Comparison of ENCODE assay signal across 19 cellular contexts in genomic region chr1:154994269-154994977, GRCh38. TPM values are rescaled to one million over a fixed set of nuclear protein-coding genes. Genes with fewer than 3 reads are reported as not detected.
A peak's percentile ranks its signal among the peaks of the same experiment; 100 is the strongest.
DNase-seq lines count a peak whose midpoint lies in the region; ATAC-seq, FAIRE-seq and TF ChIP-seq lines count a peak whose summit lies in the region.
"Had no signal": no experiment of that assay in that cellular context is flagged by ENCODE, and none has a peak within 500 bp of the region (broad histone marks: within the 10 kb centered on the region; RNA-seq: fewer than 3 reads in every experiment).

No MANE protein-coding gene starts in this region.

- no peak overlapping the region for H3K4ac ChIP-seq in mesendoderm (ENCODE audit: low read depth, low read length)

- DNase-seq in HepG2 (ENCODE audit: low spot score) = no peak
- DNase-seq in right lobe of liver = no peak
- DNase-seq in PC-9 = no peak
- no peak for DNase-seq in endodermal cell
- no peak for DNase-seq in activated CD4-positive, CD25-positive, alpha-beta regulatory T cell treated with anti-CD3 and anti-CD28 coated beads, Interleukin-2, amount 50 U/mL, for 72 hours
- DNase-seq in mesendoderm = no peak
- no peak for DNase-seq in NCI-H526 (lab: John Stamatoyannopoulos, UW)
- DNase-seq in H7 = no peak
- DNase-seq: activated B cell treated with CpG ODN at 0.5 μM for 24 hours; activated gamma-delta T cell treated with Interleukin-2 at 50 U/mL for 16 hours; dermis blood vessel endothelial cell; heart right ventricle; NCI-H187; nucleus accumbens; sigmoid colon; stimulated activated CD4-positive, alpha-beta T cell treated with anti-CD3 and anti-CD28 coated beads, Interleukin-4, amount 100 ng/mL, for 24 hours had no signal

- no peak overlapping the region for H2AK5ac ChIP-seq in mesendoderm (ENCODE audit: low read length)

- no peak for TF ChIP-seq RAD21 in HepG2 (CRISPR knock-in tag; IDR thresholded peaks at IDR 0.05)

- H3K9ac ChIP-seq in HepG2 (ENCODE audit: insufficient read depth, low read depth, low read length) = no peak overlapping the region
- no peak overlapping the region for H3K9ac ChIP-seq in endodermal cell (ENCODE audit: extremely low read depth, low read length, poor library complexity, severe bottlenecking)
- no peak overlapping the region for H3K9ac ChIP-seq in mesendoderm (ENCODE audit: low read length)

- peaks cover 7% of the 10 kb centered on the region for H3K4me1 Mint-ChIP-seq in endodermal cell

- no peak overlapping the region for H3K56ac ChIP-seq in mesendoderm (ENCODE audit: low read length)

- TF ChIP-seq CTCF in HepG2 (CRISPR knock-in tag; IDR thresholded peaks at IDR 0.05) = no peak
- no peak for TF ChIP-seq CTCF in right lobe of liver (IDR thresholded peaks at IDR 0.05)
- no peak for TF ChIP-seq CTCF in PC-9 (conservative IDR thresholded peaks at IDR 0.05)
- no peak for TF ChIP-seq CTCF in endodermal cell (conservative IDR thresholded peaks at IDR 0.05)

- H3K4me2 ChIP-seq in HepG2 (ENCODE audit: low read depth, low read length) = no peak overlapping the region
- H3K4me2 ChIP-seq in PC-9 = no peak overlapping the region
- H3K4me2 ChIP-seq in mesendoderm (ENCODE audit: low read length) = no peak overlapping the region

- peaks cover 10% of the 10 kb centered on the region for H3K36me3 Mint-ChIP-seq in endodermal cell (ENCODE audit: low read depth)

- H3K27ac ChIP-seq in HepG2 (ENCODE audit: extremely low read length, insufficient read depth, low read length) (no peak overlapping the region), right lobe of liver (no peak overlapping the region), PC-9 (peak overlapping the region; percentile 30), endodermal cell (ENCODE audit: low read depth, low read length) (no peak overlapping the region), mesendoderm (ENCODE audit: low read depth, low read length) (no peak overlapping the region)
- H3K27ac ChIP-seq: ascending aorta, heart right ventricle, sigmoid colon had no signal

- in situ Hi-C loops in HepG2 (cut with HindIII; ENCODE audit: extremely low pct_ligation_motif_present, low pct_unique_long_range_greater_than_20kb) = no loop called here

- no peaks in the 10 kb centered on the region for H3K27me3 ChIP-seq in HepG2 (ENCODE audit: control insufficient read depth in 1 of 2, insufficient read depth in 2 of 2, low read length in 2 of 2)
- no peaks in the 10 kb centered on the region for H3K27me3 ChIP-seq in right lobe of liver
- H3K27me3 ChIP-seq in PC-9 (ENCODE audit: insufficient read depth, low read depth) = no peaks in the 10 kb centered on the region
- H3K27me3 ChIP-seq in endodermal cell (ENCODE audit: control insufficient read depth, insufficient read depth, low read length, poor library complexity, severe bottlenecking) = no peaks in the 10 kb centered on the region
- no peaks in the 10 kb centered on the region for H3K27me3 ChIP-seq in mesendoderm (ENCODE audit: insufficient read depth, low read length, poor library complexity)
- H3K27me3 ChIP-seq in H7 (ENCODE audit: control insufficient read depth, insufficient read depth, low read length) = no peaks in the 10 kb centered on the region; the same call in 1 of the 2 replicates
- H3K27me3 ChIP-seq: ascending aorta, heart right ventricle, sigmoid colon had no signal

- no peak overlapping the region for H2BK120ac ChIP-seq in mesendoderm (ENCODE audit: low read depth, low read length)

- H3K9me3 ChIP-seq in HepG2 (ENCODE audit: low read length) (no peaks in the 10 kb centered on the region), right lobe of liver (no peaks in the 10 kb centered on the region), PC-9 (ENCODE audit: insufficient read depth, low read depth) (no peaks in the 10 kb centered on the region), endodermal cell (ENCODE audit: control insufficient read depth, low read length) (no peaks in the 10 kb centered on the region)
- H3K9me3 ChIP-seq: ascending aorta, heart right ventricle, sigmoid colon had no signal

- H4K8ac ChIP-seq in mesendoderm (ENCODE audit: low read depth, low read length) = no peak overlapping the region

- TF ChIP-seq POLR2A in HepG2 (IDR thresholded peaks at IDR 0.05; ENCODE audit: insufficient read depth in 1 of 2, low read depth in 2 of 2, low read length in 2 of 2) = no peak
- TF ChIP-seq POLR2A in right lobe of liver (IDR thresholded peaks at IDR 0.05) = no peak

- H3K4me1 ChIP-seq in HepG2 (ENCODE audit: insufficient read depth, low read length) (peaks cover 14% of the 10 kb centered on the region), right lobe of liver (peaks cover 0 to 11% (median 2%) of the 10 kb centered on the region in 4 donors), PC-9 (replicated peaks; ENCODE audit: insufficient read depth) (peaks cover 19% of the 10 kb centered on the region; the same call in 1 of the 2 replicates), endodermal cell (ENCODE audit: control insufficient read depth, insufficient read depth, low read length) (no peaks in the 10 kb centered on the region), mesendoderm (ENCODE audit: control insufficient read depth, low read depth, low read length) (no peaks in the 10 kb centered on the region)

- no peak overlapping the region for H2BK15ac ChIP-seq in mesendoderm (replicated peaks; ENCODE audit: low read depth)

- no peak for TF ChIP-seq EP300 in HepG2 (IDR thresholded peaks at IDR 0.05; ENCODE audit: low read depth in 2 of 2, low read length in 2 of 2)
- TF ChIP-seq EP300 in HepG2 (CRISPR knock-in tag; IDR thresholded peaks at IDR 0.05; ENCODE audit: borderline replicate concordance) = no peak

- no peaks in the 10 kb centered on the region for H3K9me2 ChIP-seq in PC-9 (ENCODE audit: insufficient read depth)

- ATAC-seq in HepG2 = no peak
- ATAC-seq in right lobe of liver = no peak

- POLR2A ChIA-PET in HepG2 (lab: Yijun Ruan, JAX) = interaction anchor here (0.9 to 4.2 kb wide), 6 partner anchors 11 to 91 kb away, joined by 3 to 34 read pairs (median 6); partner anchors contain the start of genes FLAD1, PBXIP1, PYGO2 and SHC1
- POLR2A ChIA-PET in PC-9 (lab: Charles Lee; ENCODE audit: unreplicated experiment) = interaction anchor here (0.5 to 1.1 kb wide), 5 partner anchors 8 to 88 kb away, joined by 3 to 14 read pairs (median 5); partner anchors contain the start of gene FLAD1

- no peaks in the 10 kb centered on the region for H3K9me3 Mint-ChIP-seq in endodermal cell
- H3K9me3 Mint-ChIP-seq: activated B cell treated with CpG ODN at 0.5 μM for 24 hours had no signal

- no peak overlapping the region for H3K23ac ChIP-seq in mesendoderm (ENCODE audit: low read length)

- peaks cover 2 to 3% of the 10 kb centered on the region in 2 experiments; a peak in 2 of 5 replicates for H3K36me3 ChIP-seq in HepG2 (replicated peaks in 1 of 2; ENCODE audit: control insufficient read depth in 1 of 2, insufficient read depth in 2 of 2, low read length in 2 of 2)
- H3K36me3 ChIP-seq in right lobe of liver = peaks cover 0 to 5% (median 0%) of the 10 kb centered on the region in 4 donors
- H3K36me3 ChIP-seq in PC-9 (ENCODE audit: low read depth) = no peaks in the 10 kb centered on the region
- peaks cover 11% of the 10 kb centered on the region for H3K36me3 ChIP-seq in endodermal cell (ENCODE audit: control insufficient read depth, insufficient read depth, low read length)
- H3K36me3 ChIP-seq in mesendoderm (ENCODE audit: control insufficient read depth, insufficient read depth, low read length) = peaks cover 7% of the 10 kb centered on the region
- H3K36me3 ChIP-seq in H7 (replicated peaks; ENCODE audit: control insufficient read depth, insufficient read depth, low read length) = peaks cover 8% of the 10 kb centered on the region

- peak overlapping the region; percentile 33 for H3K27ac Mint-ChIP-seq in endodermal cell
- H3K27ac Mint-ChIP-seq: activated B cell treated with CpG ODN at 0.5 μM for 24 hours had no signal

- H4K20me1 ChIP-seq in HepG2 (ENCODE audit: insufficient read depth, low read length) (no peaks in the 10 kb centered on the region), PC-9 (ENCODE audit: insufficient read depth) (no peaks in the 10 kb centered on the region)

- no peak overlapping the region for H4K5ac ChIP-seq in mesendoderm (ENCODE audit: low read length)

- H3K4me3 ChIP-seq in HepG2 (replicated peaks in 1 of 3; ENCODE audit: insufficient read depth in 1 of 3, low read depth in 2 of 3, low read length in 3 of 3) = no peak overlapping the region
- H3K4me3 ChIP-seq in right lobe of liver = no peak overlapping the region
- H3K4me3 ChIP-seq in PC-9 = no peak overlapping the region
- no peak overlapping the region for H3K4me3 ChIP-seq in endodermal cell (ENCODE audit: low read length)
- H3K4me3 ChIP-seq in mesendoderm (ENCODE audit: low read length) = no peak overlapping the region
- H3K4me3 ChIP-seq in H7 (ENCODE audit: insufficient read depth, low read depth, low read length) = no peak overlapping the region
- H3K4me3 ChIP-seq: ascending aorta, heart right ventricle, sigmoid colon had no signal

- intact Hi-C loops in HepG2 (cut with micrococcal nuclease; ENCODE audit: unreplicated experiment) = no loop called here
- intact Hi-C loops in right lobe of liver (cut with DNase I) = no loop called here
- intact Hi-C loops in PC-9 (cut with micrococcal nuclease; ENCODE audit: unreplicated experiment) = no loop called here

- H3K79me2 ChIP-seq in HepG2 (ENCODE audit: insufficient read depth, low read length) (no peaks in the 10 kb centered on the region), PC-9 (ENCODE audit: low read depth) (no peaks in the 10 kb centered on the region; the same call in 1 of the 2 replicates), mesendoderm (ENCODE audit: control insufficient read depth, insufficient read depth, low read length) (no peaks in the 10 kb centered on the region)

- peaks cover 6% of the 10 kb centered on the region for H3K27me3 Mint-ChIP-seq in endodermal cell (ENCODE audit: insufficient read depth)
- H3K27me3 Mint-ChIP-seq: activated B cell treated with CpG ODN at 0.5 μM for 24 hours had no signal

- peaks cover 46% of the 10 kb centered on the region for H3F3A ChIP-seq in PC-9 (ENCODE audit: insufficient read depth, low read depth)

- CTCF ChIA-PET in HepG2 (lab: Yijun Ruan, JAX; ENCODE audit: low intra/inter-chr PET ratio, low total read pairs) (no interaction called here), PC-9 (lab: Charles Lee) (interaction anchor here (0.6 to 0.7 kb wide), 4 partner anchors 18 to 44 kb away, joined by 3 to 6 read pairs (median 4); no protein-coding TSS in a partner anchor)

- H2AFZ ChIP-seq in HepG2 (ENCODE audit: low read length) (no peak overlapping the region), PC-9 (no peak overlapping the region)

- no peak overlapping the region for H3K4me3 Mint-ChIP-seq in endodermal cell
- H3K4me3 Mint-ChIP-seq: activated B cell treated with CpG ODN at 0.5 μM for 24 hours had no signal

- no peak overlapping the region for H2BK5ac ChIP-seq in mesendoderm (ENCODE audit: low read length)

- H3K79me1 ChIP-seq in mesendoderm (ENCODE audit: low read length) = peaks cover 6% of the 10 kb centered on the region

- FAIRE-seq in HepG2 (lab: Jason Lieb, UNC) = no peak
- FAIRE-seq: keratinocyte had no signal

- no peak overlapping the region for H3K18ac ChIP-seq in mesendoderm (ENCODE audit: low read length)

- 78% methylated on average over 4 of the region's 4 CpGs for WGBS in HepG2 (ENCODE audit: low lambda C conversion rate)
- WGBS in right lobe of liver (ENCODE audit: insufficient coverage, low coverage, low lambda C conversion rate, missing lambda C conversion rate) = 82% methylated on average over 1 of the region's 4 CpGs
- 86 to 96% methylated on average over 2 to 4 of the region's 4 CpGs for WGBS in endodermal cell (ENCODE audit: insufficient coverage in 1 of 2, insufficient read length in 1 of 2), 2 experiments
- no CpG with 5 or more reads among the region's 4 CpGs for WGBS in mesendoderm (ENCODE audit: extremely low coverage, insufficient coverage, low lambda C conversion rate)

- BruUV-seq in HepG2 (replicated peaks; lab: Mats Ljungman, UMichigan) = no TSS peak
- TSS peak; percentile 8 for BruUV-seq in PC-9 (replicated peaks; lab: Mats Ljungman, UMichigan)

RNA-seq across cellular contexts. Expression of gene LENEP, which starts 1.0 kb away (rescaled TPM):
- total RNA-seq in HepG2 (2016; rRNA removed; fragmentation: Illumina TruSeq; extraction: Trizol) = 0.29 TPM in 1 of 2 replicates, not detected in the other
- not detected in 2 replicates for total RNA-seq in HepG2 (2016; cell fraction: cytosol; rRNA removed; fragmentation: Illumina TruSeq; extraction: Trizol; ENCODE audit: low read depth)
- total RNA-seq in HepG2 (2016; cell fraction: insoluble cytoplasmic fraction; rRNA removed; fragmentation: Illumina TruSeq; extraction: Trizol) = 0.32 TPM in 1 of 2 replicates, not detected in the other
- total RNA-seq in HepG2 (2016; cell fraction: membrane; rRNA removed; fragmentation: Illumina TruSeq; extraction: Trizol) = not detected in 2 replicates
- 1.1 and 1.3 TPM in 2 replicates for total RNA-seq in HepG2 (2016; cell fraction: nucleus; rRNA removed; fragmentation: Illumina TruSeq; extraction: Trizol)
- polyA plus RNA-seq in HepG2 (2011; rRNA removed) = not detected in 2 replicates
- not detected in 2 replicates for polyA plus RNA-seq in HepG2 (2011; cell fraction: cytosol; rRNA removed)
- polyA plus RNA-seq in HepG2 (2011; cell fraction: nucleus; rRNA removed) = 0.29 and 0.40 TPM in 2 replicates
- polyA plus RNA-seq in HepG2 (2012) = not detected in 2 replicates
- not detected in 2 replicates for polyA plus RNA-seq in HepG2 (2016; cell fraction: cytosol; fragmentation: Illumina TruSeq; extraction: Trizol; ENCODE audit: low read depth)
- not detected in 2 replicates for polyA plus RNA-seq in HepG2 (2016; cell fraction: insoluble cytoplasmic fraction; fragmentation: Illumina TruSeq; extraction: Trizol; ENCODE audit: low read depth)
- not detected in 2 replicates for polyA plus RNA-seq in HepG2 (2016; cell fraction: membrane; fragmentation: Illumina TruSeq; extraction: Trizol; ENCODE audit: low read depth)
- polyA plus RNA-seq in HepG2 (2016; cell fraction: nucleus; fragmentation: Illumina TruSeq; extraction: Trizol; ENCODE audit: insufficient read depth, low read depth) = not detected in 2 replicates
- polyA minus RNA-seq in HepG2 (2011; rRNA and poly(A)+ RNA removed; ENCODE audit: low replicate concordance) = 1.3 and 7.6 TPM in 2 replicates
- not detected in 2 replicates for polyA minus RNA-seq in HepG2 (2011; cell fraction: cytosol; rRNA and poly(A)+ RNA removed)
- polyA minus RNA-seq in HepG2 (2011; cell fraction: nucleus; rRNA and poly(A)+ RNA removed) = 1.6 TPM in 1 of 2 replicates, not detected in the other
- total RNA-seq in right lobe of liver = not detected
- 1.2 and 1.3 TPM in 2 replicates for total RNA-seq in PC-9 (2021)
- total RNA-seq in endodermal cell = 1 to 10 TPM in 1 of 2 donors, not detected in 1; 2.0 TPM
- not detected for polyA plus RNA-seq in endodermal cell (2013, experiment 1 of 2)
- polyA plus RNA-seq in endodermal cell (2013, experiment 2 of 2) = not detected
- polyA plus RNA-seq in mesendoderm (2013, experiment 1 of 2) = 0.28 TPM
- polyA plus RNA-seq in mesendoderm (2013, experiment 2 of 2) = 0.11 TPM
- total RNA-seq in H7 (2014; rRNA removed; shearing (Covaris generic)) = 0.21 and 1.00 TPM in 2 replicates
- total RNA-seq: ascending aorta, dermis blood vessel endothelial cell, heart right ventricle, sigmoid colon, urinary bladder had no signal
- polyA plus RNA-seq: heart right ventricle, keratinocyte, urinary bladder had no signal

RNA-seq across cellular contexts. Expression of gene ZBTB7B, which starts 8.2 kb away (rescaled TPM):
- total RNA-seq in HepG2 (2016; rRNA removed; fragmentation: Illumina TruSeq; extraction: Trizol) (10.1 and 15.5 TPM in 2 replicates), right lobe of liver (10 to 100 TPM; 35.0 to 83.8 (median 38.8) TPM), PC-9 (2021) (38.6 and 44.1 TPM in 2 replicates), endodermal cell (10 to 100 TPM; 21.2 to 23.3 TPM)
- total RNA-seq in HepG2 (2016; cell fraction: cytosol; rRNA removed; fragmentation: Illumina TruSeq; extraction: Trizol; ENCODE audit: low read depth) = 2.1 and 2.9 TPM in 2 replicates
- total RNA-seq in HepG2 (2016; cell fraction: insoluble cytoplasmic fraction; rRNA removed; fragmentation: Illumina TruSeq; extraction: Trizol) = 9.4 and 15.2 TPM in 2 replicates
- total RNA-seq in HepG2 (2016; cell fraction: membrane; rRNA removed; fragmentation: Illumina TruSeq; extraction: Trizol) = 7.3 and 8.2 TPM in 2 replicates
- 12.6 TPM in 2 replicates for total RNA-seq in HepG2 (2016; cell fraction: nucleus; rRNA removed; fragmentation: Illumina TruSeq; extraction: Trizol)
- 17.5 and 22.3 TPM in 2 replicates for polyA plus RNA-seq in HepG2 (2011; rRNA removed)
- 15.0 and 19.2 TPM in 2 replicates for polyA plus RNA-seq in HepG2 (2011; cell fraction: cytosol; rRNA removed)
- 45.5 and 50.7 TPM in 2 replicates for polyA plus RNA-seq in HepG2 (2011; cell fraction: nucleus; rRNA removed)
- polyA plus RNA-seq in HepG2 (2012) = 9.8 and 10.8 TPM in 2 replicates
- polyA plus RNA-seq in HepG2 (2016; cell fraction: cytosol; fragmentation: Illumina TruSeq; extraction: Trizol; ENCODE audit: low read depth) = 1.1 and 1.7 TPM in 2 replicates
- polyA plus RNA-seq in HepG2 (2016; cell fraction: insoluble cytoplasmic fraction; fragmentation: Illumina TruSeq; extraction: Trizol; ENCODE audit: low read depth) = 10.5 and 12.2 TPM in 2 replicates
- polyA plus RNA-seq in HepG2 (2016; cell fraction: membrane; fragmentation: Illumina TruSeq; extraction: Trizol; ENCODE audit: low read depth) = 4.4 and 5.4 TPM in 2 replicates
- polyA plus RNA-seq in HepG2 (2016; cell fraction: nucleus; fragmentation: Illumina TruSeq; extraction: Trizol; ENCODE audit: insufficient read depth, low read depth) = 31.6 and 39.9 TPM in 2 replicates
- 32.5 and 45.9 TPM in 2 replicates for polyA minus RNA-seq in HepG2 (2011; rRNA and poly(A)+ RNA removed; ENCODE audit: low replicate concordance)
- polyA minus RNA-seq in HepG2 (2011; cell fraction: cytosol; rRNA and poly(A)+ RNA removed) = 9.9 and 13.2 TPM in 2 replicates
- polyA minus RNA-seq in HepG2 (2011; cell fraction: nucleus; rRNA and poly(A)+ RNA removed) = 10.3 and 13.3 TPM in 2 replicates
- polyA plus RNA-seq in endodermal cell (2013, experiment 1 of 2) = 7.4 TPM
- polyA plus RNA-seq in endodermal cell (2013, experiment 2 of 2) = 7.0 TPM
- polyA plus RNA-seq in mesendoderm (2013, experiment 1 of 2) = 7.4 TPM
- 6.9 TPM for polyA plus RNA-seq in mesendoderm (2013, experiment 2 of 2)
- total RNA-seq in H7 (2014; rRNA removed; shearing (Covaris generic)) = 39.2 and 40.6 TPM in 2 replicates

RNA-seq across cellular contexts. Expression of gene FLAD1, which starts 11.3 kb away (rescaled TPM):
- total RNA-seq in HepG2 (2016; rRNA removed; fragmentation: Illumina TruSeq; extraction: Trizol) (32.8 and 32.9 TPM in 2 replicates), right lobe of liver (10 to 100 TPM; 18.3 to 33.1 (median 24.6) TPM), PC-9 (2021) (47.9 and 54.2 TPM in 2 replicates), endodermal cell (10 to 100 TPM; 61.9 to 65.0 TPM)
- 21.5 and 22.7 TPM in 2 replicates for total RNA-seq in HepG2 (2016; cell fraction: cytosol; rRNA removed; fragmentation: Illumina TruSeq; extraction: Trizol; ENCODE audit: low read depth)
- total RNA-seq in HepG2 (2016; cell fraction: insoluble cytoplasmic fraction; rRNA removed; fragmentation: Illumina TruSeq; extraction: Trizol) = 29.0 and 37.1 TPM in 2 replicates
- 23.4 and 27.9 TPM in 2 replicates for total RNA-seq in HepG2 (2016; cell fraction: membrane; rRNA removed; fragmentation: Illumina TruSeq; extraction: Trizol)
- total RNA-seq in HepG2 (2016; cell fraction: nucleus; rRNA removed; fragmentation: Illumina TruSeq; extraction: Trizol) = 37.9 and 38.9 TPM in 2 replicates
- polyA plus RNA-seq in HepG2 (2011; rRNA removed) = 25.9 and 30.3 TPM in 2 replicates
- 16.4 and 22.8 TPM in 2 replicates for polyA plus RNA-seq in HepG2 (2011; cell fraction: cytosol; rRNA removed)
- 84.3 and 94.4 TPM in 2 replicates for polyA plus RNA-seq in HepG2 (2011; cell fraction: nucleus; rRNA removed)
- polyA plus RNA-seq in HepG2 (2012) = 15.3 and 18.2 TPM in 2 replicates
- polyA plus RNA-seq in HepG2 (2016; cell fraction: cytosol; fragmentation: Illumina TruSeq; extraction: Trizol; ENCODE audit: low read depth) = 17.3 and 18.3 TPM in 2 replicates
- polyA plus RNA-seq in HepG2 (2016; cell fraction: insoluble cytoplasmic fraction; fragmentation: Illumina TruSeq; extraction: Trizol; ENCODE audit: low read depth) = 28.5 and 31.1 TPM in 2 replicates
- 17.7 and 19.3 TPM in 2 replicates for polyA plus RNA-seq in HepG2 (2016; cell fraction: membrane; fragmentation: Illumina TruSeq; extraction: Trizol; ENCODE audit: low read depth)
- polyA plus RNA-seq in HepG2 (2016; cell fraction: nucleus; fragmentation: Illumina TruSeq; extraction: Trizol; ENCODE audit: insufficient read depth, low read depth) = 64.3 and 72.6 TPM in 2 replicates
- polyA minus RNA-seq in HepG2 (2011; rRNA and poly(A)+ RNA removed; ENCODE audit: low replicate concordance) = 34.0 and 163 TPM in 2 replicates
- polyA minus RNA-seq in HepG2 (2011; cell fraction: cytosol; rRNA and poly(A)+ RNA removed) = 7.6 and 9.5 TPM in 2 replicates
- polyA minus RNA-seq in HepG2 (2011; cell fraction: nucleus; rRNA and poly(A)+ RNA removed) = 15.7 and 16.8 TPM in 2 replicates
- 54.8 TPM for polyA plus RNA-seq in endodermal cell (2013, experiment 1 of 2)
- 47.4 TPM for polyA plus RNA-seq in endodermal cell (2013, experiment 2 of 2)
- polyA plus RNA-seq in mesendoderm (2013, experiment 1 of 2) = 74.3 TPM
- 74.9 TPM for polyA plus RNA-seq in mesendoderm (2013, experiment 2 of 2)
- 152 and 177 TPM in 2 replicates for total RNA-seq in H7 (2014; rRNA removed; shearing (Covaris generic))

RNA-seq across cellular contexts. Expression of gene CKS1B, which starts 19.9 kb away (rescaled TPM):
- total RNA-seq in HepG2 (2016; rRNA removed; fragmentation: Illumina TruSeq; extraction: Trizol) (217 and 268 TPM in 2 replicates), right lobe of liver (10 to 100 TPM; 14.9 to 51.7 (median 23.1) TPM), PC-9 (2021) (236 and 300 TPM in 2 replicates), endodermal cell (100 to 1,000 TPM; 145 to 229 TPM)
- 95.8 and 111 TPM in 2 replicates for total RNA-seq in HepG2 (2016; cell fraction: cytosol; rRNA removed; fragmentation: Illumina TruSeq; extraction: Trizol; ENCODE audit: low read depth)
- total RNA-seq in HepG2 (2016; cell fraction: insoluble cytoplasmic fraction; rRNA removed; fragmentation: Illumina TruSeq; extraction: Trizol) = 219 and 283 TPM in 2 replicates
- total RNA-seq in HepG2 (2016; cell fraction: membrane; rRNA removed; fragmentation: Illumina TruSeq; extraction: Trizol) = 160 and 171 TPM in 2 replicates
- 75.7 and 82.8 TPM in 2 replicates for total RNA-seq in HepG2 (2016; cell fraction: nucleus; rRNA removed; fragmentation: Illumina TruSeq; extraction: Trizol)
- polyA plus RNA-seq in HepG2 (2011; rRNA removed) = 122 and 222 TPM in 2 replicates
- 141 and 184 TPM in 2 replicates for polyA plus RNA-seq in HepG2 (2011; cell fraction: cytosol; rRNA removed)
- 54.7 and 67.5 TPM in 2 replicates for polyA plus RNA-seq in HepG2 (2011; cell fraction: nucleus; rRNA removed)
- polyA plus RNA-seq in HepG2 (2012) = 103 and 128 TPM in 2 replicates
- 98.3 and 114 TPM in 2 replicates for polyA plus RNA-seq in HepG2 (2016; cell fraction: cytosol; fragmentation: Illumina TruSeq; extraction: Trizol; ENCODE audit: low read depth)
- polyA plus RNA-seq in HepG2 (2016; cell fraction: insoluble cytoplasmic fraction; fragmentation: Illumina TruSeq; extraction: Trizol; ENCODE audit: low read depth) = 306 and 328 TPM in 2 replicates
- 149 and 155 TPM in 2 replicates for polyA plus RNA-seq in HepG2 (2016; cell fraction: membrane; fragmentation: Illumina TruSeq; extraction: Trizol; ENCODE audit: low read depth)
- polyA plus RNA-seq in HepG2 (2016; cell fraction: nucleus; fragmentation: Illumina TruSeq; extraction: Trizol; ENCODE audit: insufficient read depth, low read depth) = 139 and 158 TPM in 2 replicates
- 89.2 and 369 TPM in 2 replicates for polyA minus RNA-seq in HepG2 (2011; rRNA and poly(A)+ RNA removed; ENCODE audit: low replicate concordance)
- polyA minus RNA-seq in HepG2 (2011; cell fraction: cytosol; rRNA and poly(A)+ RNA removed) = 31.4 and 39.6 TPM in 2 replicates
- 20.0 and 31.2 TPM in 2 replicates for polyA minus RNA-seq in HepG2 (2011; cell fraction: nucleus; rRNA and poly(A)+ RNA removed)
- polyA plus RNA-seq in endodermal cell (2013, experiment 1 of 2) = 355 TPM
- polyA plus RNA-seq in endodermal cell (2013, experiment 2 of 2) = 371 TPM
- 618 TPM for polyA plus RNA-seq in mesendoderm (2013, experiment 1 of 2)
- polyA plus RNA-seq in mesendoderm (2013, experiment 2 of 2) = 617 TPM
- 342 and 347 TPM in 2 replicates for total RNA-seq in H7 (2014; rRNA removed; shearing (Covaris generic))

RNA-seq across cellular contexts. Expression of gene SHC1, which starts 23.9 kb away (rescaled TPM):
- total RNA-seq in HepG2 (2016; rRNA removed; fragmentation: Illumina TruSeq; extraction: Trizol) (52.0 and 55.0 TPM in 2 replicates), right lobe of liver (100 to 1,000 TPM in 1 of 6 experiments, 10 to 100 TPM in 5; 44.6 to 108 (median 75.3) TPM), PC-9 (2021) (162 and 210 TPM in 2 replicates), endodermal cell (100 to 1,000 TPM; 157 to 231 TPM)
- total RNA-seq in HepG2 (2016; cell fraction: cytosol; rRNA removed; fragmentation: Illumina TruSeq; extraction: Trizol; ENCODE audit: low read depth) = 10.4 and 11.4 TPM in 2 replicates
- total RNA-seq in HepG2 (2016; cell fraction: insoluble cytoplasmic fraction; rRNA removed; fragmentation: Illumina TruSeq; extraction: Trizol) = 43.4 and 62.0 TPM in 2 replicates
- 32.4 and 34.5 TPM in 2 replicates for total RNA-seq in HepG2 (2016; cell fraction: membrane; rRNA removed; fragmentation: Illumina TruSeq; extraction: Trizol)
- 38.5 and 42.7 TPM in 2 replicates for total RNA-seq in HepG2 (2016; cell fraction: nucleus; rRNA removed; fragmentation: Illumina TruSeq; extraction: Trizol)
- 137 and 146 TPM in 2 replicates for polyA plus RNA-seq in HepG2 (2011; rRNA removed)
- 58.2 and 72.4 TPM in 2 replicates for polyA plus RNA-seq in HepG2 (2011; cell fraction: cytosol; rRNA removed)
- polyA plus RNA-seq in HepG2 (2011; cell fraction: nucleus; rRNA removed) = 261 and 328 TPM in 2 replicates
- polyA plus RNA-seq in HepG2 (2012) = 46.9 and 60.8 TPM in 2 replicates
- polyA plus RNA-seq in HepG2 (2016; cell fraction: cytosol; fragmentation: Illumina TruSeq; extraction: Trizol; ENCODE audit: low read depth) = 13.4 and 13.5 TPM in 2 replicates
- 59.8 and 73.1 TPM in 2 replicates for polyA plus RNA-seq in HepG2 (2016; cell fraction: insoluble cytoplasmic fraction; fragmentation: Illumina TruSeq; extraction: Trizol; ENCODE audit: low read depth)
- 34.6 and 37.7 TPM in 2 replicates for polyA plus RNA-seq in HepG2 (2016; cell fraction: membrane; fragmentation: Illumina TruSeq; extraction: Trizol; ENCODE audit: low read depth)
- 141 and 171 TPM in 2 replicates for polyA plus RNA-seq in HepG2 (2016; cell fraction: nucleus; fragmentation: Illumina TruSeq; extraction: Trizol; ENCODE audit: insufficient read depth, low read depth)
- polyA minus RNA-seq in HepG2 (2011; rRNA and poly(A)+ RNA removed; ENCODE audit: low replicate concordance) = 119 and 193 TPM in 2 replicates
- polyA minus RNA-seq in HepG2 (2011; cell fraction: cytosol; rRNA and poly(A)+ RNA removed) = 49.8 and 52.4 TPM in 2 replicates
- 37.5 and 41.5 TPM in 2 replicates for polyA minus RNA-seq in HepG2 (2011; cell fraction: nucleus; rRNA and poly(A)+ RNA removed)
- polyA plus RNA-seq in endodermal cell (2013, experiment 1 of 2) = 134 TPM
- 135 TPM for polyA plus RNA-seq in endodermal cell (2013, experiment 2 of 2)
- polyA plus RNA-seq in mesendoderm (2013, experiment 1 of 2) = 191 TPM
- polyA plus RNA-seq in mesendoderm (2013, experiment 2 of 2) = 190 TPM
- total RNA-seq in H7 (2014; rRNA removed; shearing (Covaris generic)) = 298 and 333 TPM in 2 replicates
